In the genomic region with DNA sequence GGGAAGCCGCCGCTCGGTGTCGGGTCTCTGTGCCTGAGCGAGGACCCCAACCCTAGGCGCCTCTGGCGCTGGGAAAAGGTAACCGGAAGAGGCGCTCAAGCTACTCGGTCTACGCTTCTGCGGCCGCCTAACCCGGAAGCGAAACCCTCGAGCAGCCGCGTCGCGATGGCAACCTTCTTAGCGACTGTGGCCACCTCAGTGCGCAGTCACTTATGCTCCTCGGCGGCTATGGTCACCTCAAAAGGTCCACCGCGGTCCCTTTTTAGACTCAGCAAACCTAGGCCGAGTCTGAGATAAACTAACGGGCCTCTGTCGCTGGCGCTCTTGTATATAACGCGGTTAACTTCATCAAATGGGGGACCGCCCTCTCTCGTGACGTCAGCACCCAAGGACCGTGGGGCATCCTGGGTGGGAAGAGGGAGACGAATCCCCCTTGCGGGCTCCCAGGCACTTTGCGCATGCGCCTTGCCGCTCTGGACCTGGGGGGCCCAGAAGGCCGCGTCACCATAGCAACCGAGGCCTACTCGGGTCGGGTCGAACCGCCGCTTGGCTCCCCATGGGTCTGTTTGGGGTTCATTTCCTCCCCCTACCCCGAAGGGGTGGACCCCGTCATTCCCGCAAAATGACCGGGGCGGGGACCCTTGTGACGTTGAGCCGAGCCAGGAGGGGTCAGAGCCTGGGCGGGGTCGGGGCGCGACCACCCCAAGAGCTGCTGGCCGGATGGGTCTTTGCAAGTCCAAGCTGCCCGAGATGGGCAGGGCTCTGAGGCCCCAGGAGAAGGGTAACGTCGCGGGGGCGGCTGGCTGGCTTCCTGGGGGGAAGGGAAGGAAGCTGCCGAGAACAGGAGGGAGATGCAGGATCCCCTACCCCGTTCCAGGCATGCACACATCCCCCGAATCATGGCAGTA, we compare ENCODE assay signal across 8 cellular contexts. TPM values are rescaled to one million over a fixed set of nuclear protein-coding genes. Genes with fewer than 3 reads are reported as not detected.
DNase-seq lines count a peak whose midpoint lies in the region; ATAC-seq, FAIRE-seq and TF ChIP-seq lines count a peak whose summit lies in the region.

A gene with protein sequence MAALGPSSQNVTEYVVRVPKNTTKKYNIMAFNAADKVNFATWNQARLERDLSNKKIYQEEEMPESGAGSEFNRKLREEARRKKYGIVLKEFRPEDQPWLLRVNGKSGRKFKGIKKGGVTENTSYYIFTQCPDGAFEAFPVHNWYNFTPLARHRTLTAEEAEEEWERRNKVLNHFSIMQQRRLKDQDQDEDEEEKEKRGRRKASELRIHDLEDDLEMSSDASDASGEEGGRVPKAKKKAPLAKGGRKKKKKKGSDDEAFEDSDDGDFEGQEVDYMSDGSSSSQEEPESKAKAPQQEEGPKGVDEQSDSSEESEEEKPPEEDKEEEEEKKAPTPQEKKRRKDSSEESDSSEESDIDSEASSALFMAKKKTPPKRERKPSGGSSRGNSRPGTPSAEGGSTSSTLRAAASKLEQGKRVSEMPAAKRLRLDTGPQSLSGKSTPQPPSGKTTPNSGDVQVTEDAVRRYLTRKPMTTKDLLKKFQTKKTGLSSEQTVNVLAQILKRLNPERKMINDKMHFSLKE (minus strand): TSS at position 91 of the 908 bp plus-strand sequence. CDS start 169 bp downstream, outside the sequence.

- peak; percentile 86 for ATAC-seq in HG03280 (IDR thresholded peaks at IDR 0.05; ENCODE audit: unreplicated experiment)
- peak; percentile 89 for ATAC-seq in activated CD4-positive, CD25-positive, alpha-beta regulatory T cell treated with anti-CD3 and anti-CD28 coated beads, Interleukin-2, amount 50 U/mL, for 24 hours

- peak within 1 kb of the TSS; percentile 89 for H3K27ac ChIP-seq in keratinocyte (ENCODE audit: control insufficient read depth, insufficient read depth, low read length)

- peak within 1 kb of the TSS; percentile 97 for H2AFZ ChIP-seq in keratinocyte (ENCODE audit: control insufficient read depth, low read length)

- peak within 1 kb of the TSS; percentile 96 to 99 (median 98) for H3K4me3 ChIP-seq in keratinocyte (ENCODE audit: control insufficient read depth in 2 of 3, extremely low read depth in 1 of 3, insufficient read depth in 2 of 3, low read depth in 1 of 3, low read length in 3 of 3)

- in situ Hi-C loops in GM18951 (cut with MboI; ENCODE audit: low sequenced_read_pairs, unreplicated experiment), result no loop called here

- peaks cover 13% of the 10 kb centered on the region for H3K4me1 ChIP-seq in keratinocyte (ENCODE audit: control insufficient read depth, extremely low read depth, insufficient read depth, low read length)

- peak within 1 kb of the TSS; percentile 95 for H3K9ac ChIP-seq in keratinocyte (ENCODE audit: control insufficient read depth, extremely low read depth, insufficient read depth, low read length)

- TF ChIP-seq CTCF in keratinocyte (optimal IDR thresholded peaks at IDR 0.05 in 1 of 3, IDR thresholded peaks at IDR 0.05 in 1 of 3, conservative IDR thresholded peaks at IDR 0.05 in 1 of 3; ENCODE audit: extremely low read depth in 1 of 3, insufficient read depth in 2 of 3, low read length in 3 of 3), result peak in 2 of 3 experiments; percentile 20 to 37

- H3K27me3 ChIP-seq in keratinocyte (ENCODE audit: control insufficient read depth, extremely low read depth, insufficient read depth, low read length), result no peaks in the 10 kb centered on the region

- peaks cover 24% of the 10 kb centered on the region for H3K79me2 ChIP-seq in keratinocyte (ENCODE audit: control insufficient read depth, insufficient read depth, low read length)

- peak; percentile 84 for FAIRE-seq in keratinocyte (lab: Jason Lieb, UNC)

- no peaks in the 10 kb centered on the region for H3K9me1 ChIP-seq in keratinocyte (ENCODE audit: control insufficient read depth, extremely low read depth, insufficient read depth, low read length)

- H3K36me3 ChIP-seq in keratinocyte (ENCODE audit: control insufficient read depth in 2 of 2, extremely low read depth in 1 of 2, insufficient read depth in 2 of 2, low read length in 2 of 2), result peaks cover 11 to 15% of the 10 kb centered on the region in 2 experiments

- no peaks in the 10 kb centered on the region for H3K9me3 ChIP-seq in keratinocyte (ENCODE audit: control insufficient read depth, low read depth, low read length)

- peak within 1 kb of the TSS; percentile 100 for H3K4me2 ChIP-seq in keratinocyte (ENCODE audit: control insufficient read depth, extremely low read depth, insufficient read depth, low read depth, low read length)

- peak; percentile 99 for DNase-seq in AG08396 (ENCODE audit: low spot score)
- DNase-seq in NCI-H446 treated with DMSO at 0.1 percent for 48 hours (lab: John Stamatoyannopoulos, UW), result peak; percentile 91
- DNase-seq in cerebellar cortex (ENCODE audit: low spot score), result peak; percentile 98
- DNase-seq in keratinocyte (ENCODE audit: low read depth, low spot score), result peak; percentile 90
- DNase-seq in stimulated activated CD4-positive, alpha-beta T cell treated with anti-CD3 and anti-CD28 coated beads, Interleukin-15, amount 100 ng/mL, for 1 hour (ENCODE audit: low read depth in 1 of 2, low spot score in 1 of 2), result peak; percentile 79 to 87

- peak; percentile 61 for TF ChIP-seq POLR2A in GM18951 (IDR thresholded peaks at IDR 0.05; ENCODE audit: extremely low read depth, insufficient read depth, insufficient read length)

- H4K20me1 ChIP-seq in keratinocyte (ENCODE audit: control insufficient read depth, extremely low read depth, insufficient read depth, low read length), result peaks cover 2% of the 10 kb centered on the region

- dilution Hi-C loops in keratinocyte (cut with MboI; ENCODE audit: extremely low pct_ligation_motif_present, low sequenced_read_pairs), result no loop called here

RNA-seq across cellular contexts. Expression of the gene that starts here (rescaled TPM):
- polyA plus RNA-seq in keratinocyte, result 37.3 to 56.9 TPM (median 39.7 TPM) in 3 replicates
- polyA plus RNA-seq in keratinocyte (2011; ENCODE audit: low read depth), result 54.0 TPM
- 32.2 and 58.0 TPM in 2 replicates for polyA plus RNA-seq in keratinocyte (2011; cell fraction: cytosol; rRNA removed)
- 45.2 and 52.8 TPM in 2 replicates for polyA plus RNA-seq in keratinocyte (2011; cell fraction: nucleus; rRNA removed)
- 22.4 and 65.3 TPM in 2 replicates for polyA plus RNA-seq in keratinocyte (2012; ENCODE audit: low replicate concordance)
- 30.8 to 37.4 TPM (median 32.0 TPM) in 3 replicates for polyA minus RNA-seq in keratinocyte
- 48.9 TPM for polyA minus RNA-seq in keratinocyte (2011; cell fraction: cytosol; rRNA and poly(A)+ RNA removed)
- 12.3 and 15.9 TPM in 2 replicates for polyA minus RNA-seq in keratinocyte (2011; cell fraction: nucleus; rRNA and poly(A)+ RNA removed)

Comparison
In these comparisons a context has a peak if more than half of its experiments do, and no peak if none do; other contexts are left out.
1. Peak in every context shown above with its lines: DNase-seq, ATAC-seq, H3K4me3 ChIP-seq and H3K27ac ChIP-seq.